ENCODE assay signal across 19 cellular contexts in the genomic region with DNA sequence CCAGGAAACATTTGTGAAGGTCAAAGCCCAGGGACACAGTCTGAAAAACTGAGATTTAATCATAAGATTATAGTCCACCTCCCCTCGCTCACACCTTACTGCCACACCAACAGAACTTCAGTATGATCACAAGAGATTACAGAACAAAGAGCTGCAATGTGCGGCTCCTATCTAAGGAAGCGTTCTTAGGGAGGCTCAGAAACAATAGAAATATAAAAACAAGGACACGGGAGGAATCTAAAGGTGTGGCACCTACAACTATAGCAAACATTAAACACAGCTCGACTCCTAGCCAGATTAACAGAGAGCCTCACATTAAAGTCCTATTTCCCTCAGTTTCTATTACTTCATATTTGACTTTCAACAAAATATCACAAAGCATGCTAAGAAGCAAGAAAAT. TPM values are rescaled to one million over a fixed set of nuclear protein-coding genes. Genes with fewer than 3 reads are reported as not detected.
DNase-seq lines count a peak whose midpoint lies in the region; ATAC-seq and TF ChIP-seq lines count a peak whose summit lies in the region.
"Had no signal": no experiment of that assay in that cellular context is flagged by ENCODE, and none has a peak within 500 bp of the region (broad histone marks: within the 10 kb centered on the region; RNA-seq: fewer than 3 reads in every experiment).

No MANE protein-coding gene starts in this region.

- TF ChIP-seq CTCF in endothelial cell (IDR thresholded peaks at IDR 0.05; ENCODE audit: unreplicated experiment) (no peak), mucosa of descending colon (IDR thresholded peaks at IDR 0.05) (no peak), parathyroid adenoma (IDR thresholded peaks at IDR 0.05) (no peak)

- H3K9me3 Mint-ChIP-seq in endothelial cell (ENCODE audit: unreplicated experiment) = no peaks in the 10 kb centered on the region
- H3K9me3 Mint-ChIP-seq: HFFc6 had no signal

- H3K4me3 Mint-ChIP-seq in endothelial cell (ENCODE audit: unreplicated experiment) = no peak overlapping the region
- H3K4me3 Mint-ChIP-seq: B cell; CD4-positive, CD25-positive, alpha-beta regulatory T cell; CD8-positive, alpha-beta T cell; HFFc6 had no signal

- H3K27me3 ChIP-seq in parathyroid adenoma (ENCODE audit: control insufficient read depth, insufficient read depth, low read length) = no peaks in the 10 kb centered on the region
- H3K27me3 ChIP-seq: BLaER1 had no signal

- no peaks in the 10 kb centered on the region for H3K27me3 Mint-ChIP-seq in endothelial cell (ENCODE audit: unreplicated experiment)
- H3K27me3 Mint-ChIP-seq: B cell; CD4-positive, CD25-positive, alpha-beta regulatory T cell had no signal

- no peak overlapping the region for H3K4me3 ChIP-seq in mucosa of descending colon
- H3K4me3 ChIP-seq in parathyroid adenoma (ENCODE audit: low read depth, low read length) = no peak overlapping the region
- H3K4me3 ChIP-seq: BLaER1, GM12878, HAP-1 had no signal

- H3K36me3 ChIP-seq in mucosa of descending colon (ENCODE audit: low read depth) = no peaks in the 10 kb centered on the region
- no peaks in the 10 kb centered on the region for H3K36me3 ChIP-seq in parathyroid adenoma (ENCODE audit: control insufficient read depth, insufficient read depth, low read length)
- H3K36me3 ChIP-seq: BLaER1, HAP-1 had no signal

- H3K79me2 ChIP-seq in parathyroid adenoma = no peaks in the 10 kb centered on the region

- no peak overlapping the region for H3K9ac ChIP-seq in parathyroid adenoma
- H3K9ac ChIP-seq: BLaER1 had no signal

- no peak overlapping the region for H3K27ac ChIP-seq in parathyroid adenoma
- H3K27ac ChIP-seq: BLaER1, C4-2B had no signal

- DNase-seq in endothelial cell (ENCODE audit: low spot score) = no peak
- peak in 1 of 3 donors; percentile 17 for DNase-seq in mucosa of descending colon
- DNase-seq in DMS114 treated with DMSO at 0.1 percent for 48 hours (lab: John Stamatoyannopoulos, UW; ENCODE audit: unreplicated experiment) = no peak
- DNase-seq in NCI-H1694 (lab: John Stamatoyannopoulos, UW) = no peak
- no peak for DNase-seq in NCI-H748 treated with DMSO at 0.1 percent for 48 hours (lab: John Stamatoyannopoulos, UW)
- DNase-seq: Caco-2; CD4-positive, CD25-positive, alpha-beta regulatory T cell; CD8-positive, alpha-beta T cell; DMS79; EL; GDM1; GOT3; HFFc6 had no signal

- no peaks in the 10 kb centered on the region for H3K36me3 Mint-ChIP-seq in endothelial cell (ENCODE audit: low read depth, unreplicated experiment)
- H3K36me3 Mint-ChIP-seq: CD4-positive, CD25-positive, alpha-beta regulatory T cell had no signal

- peak overlapping the region; percentile 19 for H3K27ac Mint-ChIP-seq in endothelial cell (ENCODE audit: unreplicated experiment)
- H3K27ac Mint-ChIP-seq: B cell; CD8-positive, alpha-beta T cell; HFFc6 had no signal

- no peak overlapping the region for H2AFZ ChIP-seq in parathyroid adenoma

- ATAC-seq in mucosa of descending colon = peak; percentile 74
- ATAC-seq: CD8-positive, alpha-beta T cell; GM12878 had no signal

- H3K4me1 Mint-ChIP-seq in endothelial cell (ENCODE audit: unreplicated experiment) = peaks cover 10% of the 10 kb centered on the region
- H3K4me1 Mint-ChIP-seq: B cell had no signal

- peak overlapping the region; percentile 45 for H3K4me2 ChIP-seq in parathyroid adenoma (ENCODE audit: low read length)
- H3K4me2 ChIP-seq: BLaER1 had no signal

- H3K4me1 ChIP-seq in mucosa of descending colon (ENCODE audit: low read depth) (no peaks in the 10 kb centered on the region), parathyroid adenoma (no peaks in the 10 kb centered on the region)
- H3K4me1 ChIP-seq: BLaER1, Caco-2, HAP-1 had no signal

- intact Hi-C loops in mucosa of descending colon (cut with DNase I, micrococcal nuclease) = no loop called here

- H3K9me3 ChIP-seq in mucosa of descending colon = no peaks in the 10 kb centered on the region
- H3K9me3 ChIP-seq in parathyroid adenoma (ENCODE audit: control insufficient read depth, low read length) = no peaks in the 10 kb centered on the region
- H3K9me3 ChIP-seq: BLaER1, Caco-2, HAP-1 had no signal

RNA-seq across cellular contexts. Expression of a gene that starts 40.4 kb away (rescaled TPM):
- total RNA-seq in endothelial cell (ENCODE audit: unreplicated experiment) (not detected), mucosa of descending colon (1 to 10 TPM; 1.2 to 2.7 (median 2.0) TPM)
- total RNA-seq: Caco-2 had no signal
